ENCODE assay signal across 14 cellular contexts in the genomic region with DNA sequence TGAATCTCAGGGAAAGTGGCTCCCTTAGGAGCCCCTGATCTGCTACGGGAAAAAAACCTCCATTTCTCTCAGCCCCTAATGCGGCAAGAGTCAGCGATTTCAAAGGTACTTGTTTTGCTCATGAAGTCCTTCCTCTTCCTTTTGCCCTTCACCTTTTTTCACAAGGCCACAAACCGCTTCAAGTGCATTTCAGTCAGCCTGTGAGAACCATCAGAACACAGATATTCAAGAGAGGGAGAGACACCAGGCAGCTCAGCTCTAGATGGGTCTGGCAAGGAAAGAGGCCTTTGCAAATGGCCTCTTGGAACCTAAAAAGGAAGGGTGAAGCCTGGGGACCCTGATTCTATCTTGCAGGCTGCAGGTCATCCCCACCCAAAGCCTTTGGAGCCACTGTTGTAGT.
DNase-seq lines count a peak whose midpoint lies in the region; ATAC-seq, FAIRE-seq and TF ChIP-seq lines count a peak whose summit lies in the region.
"Had no signal": no experiment of that assay in that cellular context is flagged by ENCODE, and none has a peak within 500 bp of the region (broad histone marks: within the 10 kb centered on the region; RNA-seq: fewer than 3 reads in every experiment).

No MANE protein-coding gene starts in this region.

- H3K27ac ChIP-seq in endothelial cell of umbilical vein (ENCODE audit: insufficient read depth, low read depth, low read length): peak overlapping the region; percentile 32
- H3K27ac ChIP-seq in upper lobe of right lung: peak overlapping the region; percentile 34
- H3K27ac ChIP-seq in kidney (ENCODE audit: low read depth in 2 of 2, low read length in 2 of 2): no peak overlapping the region
- H3K27ac ChIP-seq: A549, neural progenitor cell had no signal

- no peaks in the 10 kb centered on the region for H3K9me1 ChIP-seq in endothelial cell of umbilical vein (replicated peaks; ENCODE audit: control insufficient read depth, extremely low read depth, insufficient read depth, low read length)

- CTCF ChIA-PET in activated naive CD4-positive, alpha-beta T cell treated with anti-CD3 and anti-CD28 coated beads, Interleukin-2, amount 10 ng/mL, durations not matched to agents 7 days and 5 days (lab: Charles Lee): interaction anchor here (0.9 to 3.0 kb wide), 5 partner anchors 10 to 147 kb away, joined by 3 to 16 read pairs (median 6); no protein-coding TSS in a partner anchor
- CTCF ChIA-PET in activated naive CD4-positive, alpha-beta T cell treated with anti-CD3 and anti-CD28 coated beads for 36 hours (lab: Charles Lee): interaction anchor here (0.8 to 1.8 kb wide), 4 partner anchors 11 to 148 kb away, joined by 3 to 7 read pairs (median 4); no protein-coding TSS in a partner anchor
- CTCF ChIA-PET in endothelial cell of umbilical vein (lab: Charles Lee): interaction anchor here (0.9 to 2.5 kb wide), 4 partner anchors 11 to 148 kb away, joined by 3 to 12 read pairs (median 4); no protein-coding TSS in a partner anchor

- no TSS peak for BruUV-seq in endothelial cell of umbilical vein (replicated peaks; lab: Mats Ljungman, UMichigan)

- peaks cover 22% of the 10 kb centered on the region for H3K4me1 Mint-ChIP-seq in activated naive CD4-positive, alpha-beta T cell treated with anti-CD3 and anti-CD28 coated beads, Interleukin-2, amount 10 ng/mL, durations not matched to agents 7 days and 5 days
- peaks cover 17% of the 10 kb centered on the region for H3K4me1 Mint-ChIP-seq in activated naive CD4-positive, alpha-beta T cell treated with anti-CD3 and anti-CD28 coated beads for 36 hours (ENCODE audit: low read depth)
- peaks cover 10 to 30% (median 25%) of the 10 kb centered on the region in 4 donors for H3K4me1 Mint-ChIP-seq in naive thymus-derived CD8-positive, alpha-beta T cell
- H3K4me1 Mint-ChIP-seq in T-helper 2 cell treated with Interferon-gamma antibody and Interleukin-4, amounts not matched to agents 5 μg/mL and 100 μg/mL, for 36 hours (ENCODE audit: low read depth): peaks cover 13% of the 10 kb centered on the region
- H3K4me1 Mint-ChIP-seq: neural progenitor cell had no signal

- dilution Hi-C loops in endothelial cell of umbilical vein (cut with MboI; ENCODE audit: extremely low pct_ligation_motif_present, low sequenced_read_pairs): no loop called here

- peak; percentile 42 to 68 for ATAC-seq in naive thymus-derived CD8-positive, alpha-beta T cell
- ATAC-seq in upper lobe of right lung: no peak
- ATAC-seq: A549; activated T-cell treated with anti-CD3 and anti-CD28 coated beads, Interleukin-2, amount 50 U/mL, for 4 hours had no signal

- H3K27me3 Mint-ChIP-seq in activated naive CD4-positive, alpha-beta T cell treated with anti-CD3 and anti-CD28 coated beads, Interleukin-2, amount 10 ng/mL, durations not matched to agents 7 days and 5 days: peaks cover 13% of the 10 kb centered on the region
- no peaks in the 10 kb centered on the region for H3K27me3 Mint-ChIP-seq in activated naive CD4-positive, alpha-beta T cell treated with anti-CD3 and anti-CD28 coated beads for 36 hours (ENCODE audit: low read depth)
- peaks cover 0 to 6% (median 0%) of the 10 kb centered on the region in 5 donors for H3K27me3 Mint-ChIP-seq in naive thymus-derived CD8-positive, alpha-beta T cell
- H3K27me3 Mint-ChIP-seq in T-helper 2 cell treated with Interferon-gamma antibody and Interleukin-4, amounts not matched to agents 5 μg/mL and 100 μg/mL, for 36 hours (ENCODE audit: low read depth): peaks cover 19% of the 10 kb centered on the region

- H3K4me3 Mint-ChIP-seq in activated naive CD4-positive, alpha-beta T cell treated with anti-CD3 and anti-CD28 coated beads, Interleukin-2, amount 10 ng/mL, durations not matched to agents 7 days and 5 days: no peak overlapping the region
- H3K4me3 Mint-ChIP-seq in activated naive CD4-positive, alpha-beta T cell treated with anti-CD3 and anti-CD28 coated beads for 36 hours: no peak overlapping the region
- H3K4me3 Mint-ChIP-seq in naive thymus-derived CD8-positive, alpha-beta T cell: peak overlapping the region in 9 of 10 donors; percentile 4 to 64 (median 44)
- no peak overlapping the region for H3K4me3 Mint-ChIP-seq in T-helper 2 cell treated with Interferon-gamma antibody and Interleukin-4, amounts not matched to agents 5 μg/mL and 100 μg/mL, for 36 hours
- H3K4me3 Mint-ChIP-seq: activated T-cell treated with anti-CD3 and anti-CD28 coated beads, Interleukin-2, amount 50 U/mL, for 4 hours; neural progenitor cell had no signal

- H3K4me2 ChIP-seq in endothelial cell of umbilical vein (ENCODE audit: insufficient read depth, low read length): peak overlapping the region; percentile 49
- H3K4me2 ChIP-seq: A549, neural progenitor cell had no signal

- POLR2A ChIA-PET in endothelial cell of umbilical vein (lab: Charles Lee): no interaction called here
- POLR2A ChIA-PET in naive thymus-derived CD8-positive, alpha-beta T cell (lab: Charles Lee): interaction anchor here (0.6 kb wide), 2 partner anchors 21 to 205 kb away, joined by 4 to 5 read pairs; no protein-coding TSS in a partner anchor

- intact Hi-C loops in activated naive CD4-positive, alpha-beta T cell treated with anti-CD3 and anti-CD28 coated beads for 36 hours (cut with micrococcal nuclease): no loop called here
- intact Hi-C loops in endothelial cell of umbilical vein (cut with micrococcal nuclease) (no loop called here), upper lobe of right lung (cut with DNase I) (no loop called here), kidney (cut with DNase I) (no loop called here)

- DNase-seq in activated naive CD4-positive, alpha-beta T cell treated with anti-CD3 and anti-CD28 coated beads, Interleukin-2, amount 10 ng/mL, durations not matched to agents 7 days and 5 days: peak; percentile 38
- DNase-seq in activated naive CD4-positive, alpha-beta T cell treated with anti-CD3 and anti-CD28 coated beads for 36 hours: no peak
- DNase-seq in endothelial cell of umbilical vein (ENCODE audit: low read depth, low spot score) (no peak), upper lobe of right lung (no peak), EL (no peak), kidney (no peak)
- DNase-seq in naive thymus-derived CD8-positive, alpha-beta T cell: peak in 2 of 10 donors; percentile 25 to 35
- DNase-seq in T-helper 2 cell treated with Interferon-gamma antibody and Interleukin-4, amounts not matched to agents 5 μg/mL and 100 μg/mL, for 36 hours (ENCODE audit: low spot score): no peak
- DNase-seq: activated T-cell treated with anti-CD3 and anti-CD28 coated beads, Interleukin-2, amount 50 U/mL, for 4 hours; NCI-H1048; NCI-H446; stimulated activated naive CD4-positive, alpha-beta T cell had no signal

- peaks cover 16% of the 10 kb centered on the region for H3K4me1 ChIP-seq in endothelial cell of umbilical vein (ENCODE audit: control insufficient read depth, extremely low read depth, insufficient read depth, low read length)
- peaks cover 17% of the 10 kb centered on the region for H3K4me1 ChIP-seq in upper lobe of right lung
- H3K4me1 ChIP-seq in kidney (ENCODE audit: control insufficient read depth in 1 of 2, insufficient read depth in 1 of 2, low read depth in 1 of 2, low read length in 2 of 2): peaks cover 0 to 3% of the 10 kb centered on the region in 2 donors
- H3K4me1 ChIP-seq: neural progenitor cell had no signal

- H3K9ac ChIP-seq in endothelial cell of umbilical vein (replicated peaks; ENCODE audit: extremely low read depth, insufficient read depth, low read length): no peak overlapping the region
- H3K9ac ChIP-seq in kidney (ENCODE audit: low read length in 2 of 2): no peak overlapping the region
- H3K9ac ChIP-seq: neural progenitor cell had no signal

- peaks cover 0 to 2% of the 10 kb centered on the region in 2 experiments for H3K36me3 ChIP-seq in endothelial cell of umbilical vein (ENCODE audit: control insufficient read depth in 2 of 2, extremely low read depth in 1 of 2, insufficient read depth in 2 of 2, low read length in 2 of 2)
- H3K36me3 ChIP-seq in upper lobe of right lung: no peaks in the 10 kb centered on the region
- H3K36me3 ChIP-seq in kidney (ENCODE audit: control insufficient read depth in 1 of 2, insufficient read depth in 2 of 2, low read length in 2 of 2): no peaks in the 10 kb centered on the region
- H3K36me3 ChIP-seq: neural progenitor cell had no signal

- H3K4me3 ChIP-seq in endothelial cell of umbilical vein (replicated peaks in 1 of 3; ENCODE audit: insufficient read depth in 1 of 3, low read depth in 1 of 3, low read length in 3 of 3) (no peak overlapping the region), upper lobe of right lung (no peak overlapping the region), kidney (ENCODE audit: low read length in 2 of 2) (no peak overlapping the region)
- H3K4me3 ChIP-seq: A549, neural progenitor cell had no signal

- no peak for FAIRE-seq in endothelial cell of umbilical vein (lab: Jason Lieb, UNC)
- no peak for FAIRE-seq in kidney (lab: Jason Lieb, UNC)
- FAIRE-seq: A549 had no signal

- no peaks in the 10 kb centered on the region for H3K9me3 Mint-ChIP-seq in activated naive CD4-positive, alpha-beta T cell treated with anti-CD3 and anti-CD28 coated beads, Interleukin-2, amount 10 ng/mL, durations not matched to agents 7 days and 5 days
- peaks cover 2% of the 10 kb centered on the region for H3K9me3 Mint-ChIP-seq in activated naive CD4-positive, alpha-beta T cell treated with anti-CD3 and anti-CD28 coated beads for 36 hours
- H3K9me3 Mint-ChIP-seq in naive thymus-derived CD8-positive, alpha-beta T cell: no peaks in the 10 kb centered on the region
- H3K9me3 Mint-ChIP-seq in T-helper 2 cell treated with Interferon-gamma antibody and Interleukin-4, amounts not matched to agents 5 μg/mL and 100 μg/mL, for 36 hours: peaks cover 6% of the 10 kb centered on the region
- H3K9me3 Mint-ChIP-seq: activated T-cell treated with anti-CD3 and anti-CD28 coated beads, Interleukin-2, amount 50 U/mL, for 4 hours; neural progenitor cell had no signal

- H4K20me1 ChIP-seq in endothelial cell of umbilical vein (replicated peaks; ENCODE audit: control insufficient read depth, extremely low read depth, insufficient read depth, low read length): peaks cover 4% of the 10 kb centered on the region

- no peak for TF ChIP-seq POLR2A in endothelial cell of umbilical vein (IDR thresholded peaks at IDR 0.05; ENCODE audit: low read depth, low read length)

- peak overlapping the region; percentile 22 for H3K27ac Mint-ChIP-seq in activated naive CD4-positive, alpha-beta T cell treated with anti-CD3 and anti-CD28 coated beads, Interleukin-2, amount 10 ng/mL, durations not matched to agents 7 days and 5 days
- H3K27ac Mint-ChIP-seq in activated naive CD4-positive, alpha-beta T cell treated with anti-CD3 and anti-CD28 coated beads for 36 hours: no peak overlapping the region
- peak overlapping the region in 8 of 10 donors; percentile 7 to 61 (median 29) for H3K27ac Mint-ChIP-seq in naive thymus-derived CD8-positive, alpha-beta T cell
- H3K27ac Mint-ChIP-seq in T-helper 2 cell treated with Interferon-gamma antibody and Interleukin-4, amounts not matched to agents 5 μg/mL and 100 μg/mL, for 36 hours: no peak overlapping the region
- H3K27ac Mint-ChIP-seq: neural progenitor cell had no signal

- H3K27me3 ChIP-seq in endothelial cell of umbilical vein (ENCODE audit: control insufficient read depth in 2 of 2, insufficient read depth in 2 of 2, low read length in 2 of 2) (no peaks in the 10 kb centered on the region), upper lobe of right lung (no peaks in the 10 kb centered on the region)
- H3K27me3 ChIP-seq: neural progenitor cell had no signal

- H3K9me3 ChIP-seq in endothelial cell of umbilical vein (replicated peaks; ENCODE audit: control insufficient read depth, insufficient read depth, low read length): no peaks in the 10 kb centered on the region
- no peaks in the 10 kb centered on the region for H3K9me3 ChIP-seq in upper lobe of right lung
- H3K9me3 ChIP-seq in kidney (ENCODE audit: control insufficient read depth in 1 of 2, low read length in 2 of 2): no peaks in the 10 kb centered on the region
- H3K9me3 ChIP-seq: A549 had no signal

- no peak overlapping the region for H2AFZ ChIP-seq in endothelial cell of umbilical vein (ENCODE audit: low read depth, low read length)
- H2AFZ ChIP-seq: neural progenitor cell had no signal

- peaks cover 3% of the 10 kb centered on the region for H3K36me3 Mint-ChIP-seq in activated naive CD4-positive, alpha-beta T cell treated with anti-CD3 and anti-CD28 coated beads, Interleukin-2, amount 10 ng/mL, durations not matched to agents 7 days and 5 days
- H3K36me3 Mint-ChIP-seq in activated naive CD4-positive, alpha-beta T cell treated with anti-CD3 and anti-CD28 coated beads for 36 hours (ENCODE audit: low read depth): peaks cover 2% of the 10 kb centered on the region
- H3K36me3 Mint-ChIP-seq in naive thymus-derived CD8-positive, alpha-beta T cell: no peaks in the 10 kb centered on the region
- peaks cover 2% of the 10 kb centered on the region for H3K36me3 Mint-ChIP-seq in T-helper 2 cell treated with Interferon-gamma antibody and Interleukin-4, amounts not matched to agents 5 μg/mL and 100 μg/mL, for 36 hours (ENCODE audit: low read depth)
- H3K36me3 Mint-ChIP-seq: neural progenitor cell had no signal

- peaks cover 50% of the 10 kb centered on the region for H3K79me2 ChIP-seq in endothelial cell of umbilical vein (ENCODE audit: control insufficient read depth, insufficient read depth, low read length)

- no peak for TF ChIP-seq CTCF in endothelial cell of umbilical vein (IDR thresholded peaks at IDR 0.05; ENCODE audit: extremely low read depth in 1 of 2, insufficient read depth in 1 of 2, low read depth in 1 of 2, low read length in 2 of 2)
- no peak for TF ChIP-seq CTCF in upper lobe of right lung (IDR thresholded peaks at IDR 0.05)
- no peak for TF ChIP-seq CTCF in kidney (IDR thresholded peaks at IDR 0.05; ENCODE audit: borderline replicate concordance, extremely low read depth, insufficient read depth)

Comparison
In these comparisons a context has a peak if more than half of its experiments do, and no peak if none do; other contexts are left out.
1. H3K27ac Mint-ChIP-seq: peak in activated naive CD4-positive, alpha-beta T cell treated with anti-CD3 and anti-CD28 coated beads, Interleukin-2, amount 10 ng/mL, durations not matched to agents 7 days and 5 days (single experiment) and naive thymus-derived CD8-positive, alpha-beta T cell (8 of 10); none in activated naive CD4-positive, alpha-beta T cell treated with anti-CD3 and anti-CD28 coated beads for 36 hours (single experiment) and T-helper 2 cell treated with Interferon-gamma antibody and Interleukin-4, amounts not matched to agents 5 μg/mL and 100 μg/mL, for 36 hours (single experiment).
2. H3K4me3 Mint-ChIP-seq: peak in naive thymus-derived CD8-positive, alpha-beta T cell (9 of 10); none in activated naive CD4-positive, alpha-beta T cell treated with anti-CD3 and anti-CD28 coated beads, Interleukin-2, amount 10 ng/mL, durations not matched to agents 7 days and 5 days (single experiment), activated naive CD4-positive, alpha-beta T cell treated with anti-CD3 and anti-CD28 coated beads for 36 hours (single experiment) and T-helper 2 cell treated with Interferon-gamma antibody and Interleukin-4, amounts not matched to agents 5 μg/mL and 100 μg/mL, for 36 hours (single experiment).
3. H3K27ac ChIP-seq: peak in endothelial cell of umbilical vein (single experiment) and upper lobe of right lung (single experiment); none in kidney (0 of 2).